Comparison of ENCODE assay signal across 14 cellular contexts in the genomic region with DNA sequence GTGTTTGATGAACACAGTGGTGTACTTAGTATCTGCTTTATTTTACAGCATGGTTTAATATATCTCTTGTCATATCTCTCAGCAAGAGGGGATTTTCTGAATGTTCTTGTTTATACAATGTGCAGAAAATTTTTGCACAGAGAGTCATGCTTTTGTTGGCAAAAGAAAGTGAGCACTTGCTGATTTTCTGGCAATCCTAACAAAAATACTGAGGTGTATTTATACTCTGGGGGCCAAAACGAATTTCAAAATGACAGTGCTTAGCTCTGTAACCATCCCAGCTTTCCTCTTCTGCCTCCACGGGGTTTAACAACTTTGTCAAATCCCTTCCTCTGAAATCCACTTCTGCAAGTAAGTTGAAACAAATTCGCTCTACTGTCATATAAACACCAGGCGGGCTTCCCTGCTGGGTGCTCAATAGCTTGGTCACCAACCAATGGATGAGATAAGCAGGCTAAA.
A peak's percentile ranks its signal among the peaks of the same experiment; 100 is the strongest.
DNase-seq lines count a peak whose midpoint lies in the region; ATAC-seq and TF ChIP-seq lines count a peak whose summit lies in the region.
"Had no signal": no experiment of that assay in that cellular context is flagged by ENCODE, and none has a peak within 500 bp of the region (broad histone marks: within the 10 kb centered on the region; RNA-seq: fewer than 3 reads in every experiment).

No MANE protein-coding gene starts in this region.

- no peaks in the 10 kb centered on the region for H3K9me3 Mint-ChIP-seq in GM23338

- no peak overlapping the region for H3K4me3 Mint-ChIP-seq in GM23338
- H3K4me3 Mint-ChIP-seq: activated naive CD8-positive, alpha-beta T cell; effector memory CD8-positive, alpha-beta T cell had no signal

- H4K20me1 ChIP-seq in GM23338 (replicated peaks; ENCODE audit: insufficient read depth) = no peaks in the 10 kb centered on the region

- no peak overlapping the region for H2AFZ ChIP-seq in GM23338

- H3K4me2 ChIP-seq in GM23338 = no peak overlapping the region

- H3K4me1 ChIP-seq in GM23338 (ENCODE audit: insufficient read depth) (no peaks in the 10 kb centered on the region), right cardiac atrium (ENCODE audit: control insufficient read depth, insufficient read depth, low read length) (no peaks in the 10 kb centered on the region)
- H3K4me1 ChIP-seq: Peyer's patch had no signal

- intact Hi-C loops in right cardiac atrium (cut with DNase I) = no loop called here

- H3K9me3 ChIP-seq in right cardiac atrium (ENCODE audit: control insufficient read depth, low read length) = no peaks in the 10 kb centered on the region
- H3K9me3 ChIP-seq: Peyer's patch had no signal

- no peak for TF ChIP-seq CTCF in GM23338 (conservative IDR thresholded peaks at IDR 0.05; ENCODE audit: low read depth in 2 of 2)

- H3K9me2 ChIP-seq in GM23338 (ENCODE audit: insufficient read depth) = no peaks in the 10 kb centered on the region; the same call in 1 of the 2 replicates

- H3F3A ChIP-seq in GM23338 (replicated peaks; ENCODE audit: low read depth) = no peaks in the 10 kb centered on the region

- H3K27me3 Mint-ChIP-seq in GM23338 (ENCODE audit: insufficient read depth, low read depth, poor library complexity) = peaks cover 2% of the 10 kb centered on the region

- ATAC-seq in GM23338 (no peak), right cardiac atrium (peak; percentile 26 to 40), HG02623 (IDR thresholded peaks at IDR 0.05; ENCODE audit: unreplicated experiment) (no peak), GM21367 (IDR thresholded peaks at IDR 0.05; ENCODE audit: unreplicated experiment) (no peak), HG03139 (IDR thresholded peaks at IDR 0.05; ENCODE audit: unreplicated experiment) (no peak)
- ATAC-seq: effector memory CD8-positive, alpha-beta T cell had no signal

- H3K4me3 ChIP-seq in GM23338 (no peak overlapping the region), right cardiac atrium (ENCODE audit: low read length) (no peak overlapping the region)
- H3K4me3 ChIP-seq: Peyer's patch had no signal

- no peak overlapping the region for H3K27ac ChIP-seq in GM23338 (ENCODE audit: low read depth)
- no peak overlapping the region for H3K27ac ChIP-seq in right cardiac atrium (ENCODE audit: low read length)
- H3K27ac ChIP-seq: Peyer's patch had no signal

- H3K27me3 ChIP-seq in GM23338 (ENCODE audit: insufficient read depth) (no peaks in the 10 kb centered on the region), right cardiac atrium (ENCODE audit: control insufficient read depth, insufficient read depth) (no peaks in the 10 kb centered on the region)
- H3K27me3 ChIP-seq: Peyer's patch had no signal

- no peaks in the 10 kb centered on the region for H3K79me2 ChIP-seq in GM23338 (replicated peaks; ENCODE audit: insufficient read depth)

- 35% methylated on average over 4 of the region's 4 CpGs for WGBS in right cardiac atrium

- H3K36me3 Mint-ChIP-seq in GM23338 (ENCODE audit: low read depth) = no peaks in the 10 kb centered on the region
- H3K36me3 Mint-ChIP-seq: activated naive CD8-positive, alpha-beta T cell had no signal

- peaks cover 6% of the 10 kb centered on the region; the same call in 2 of the 3 replicates for H3K4me1 Mint-ChIP-seq in GM23338

- DNase-seq in GM23338 (ENCODE audit: low spot score) = peak; percentile 10
- peak; percentile 75 for DNase-seq in astrocyte of the hippocampus (ENCODE audit: low read depth, low spot score)
- no peak for DNase-seq in right cardiac atrium
- peak; percentile 48 for DNase-seq in stromal cell of bone marrow (ENCODE audit: low read depth)
- no peak for DNase-seq in activated T-cell treated with anti-CD3 and anti-CD28 coated beads, Interleukin-2, amount 50 U/mL, for 48 hours
- DNase-seq: effector memory CD8-positive, alpha-beta T cell; NCI-H1092; NCI-H510A; Peyer's patch; retina had no signal

- no peaks in the 10 kb centered on the region for H3K36me3 ChIP-seq in GM23338 (ENCODE audit: insufficient read depth)
- H3K36me3 ChIP-seq: Peyer's patch had no signal

- no peak overlapping the region for H3K27ac Mint-ChIP-seq in GM23338
- H3K27ac Mint-ChIP-seq: activated naive CD8-positive, alpha-beta T cell; effector memory CD8-positive, alpha-beta T cell had no signal

TF ChIP-seq in GM23338, 12 proteins besides CTCF, POLR2A, EP300 and RAD21:
- TF ChIP-seq POLR2AphosphoS5 (IDR thresholded peaks at IDR 0.05; ENCODE audit: low read depth) = no peak
- no peak for TF ChIP-seq NANOG (IDR thresholded peaks at IDR 0.05; ENCODE audit: borderline replicate concordance)
- TF ChIP-seq STAT1 (IDR thresholded peaks at IDR 0.05; ENCODE audit: unreplicated experiment) = no peak
- TF ChIP-seq, protein P1, sequence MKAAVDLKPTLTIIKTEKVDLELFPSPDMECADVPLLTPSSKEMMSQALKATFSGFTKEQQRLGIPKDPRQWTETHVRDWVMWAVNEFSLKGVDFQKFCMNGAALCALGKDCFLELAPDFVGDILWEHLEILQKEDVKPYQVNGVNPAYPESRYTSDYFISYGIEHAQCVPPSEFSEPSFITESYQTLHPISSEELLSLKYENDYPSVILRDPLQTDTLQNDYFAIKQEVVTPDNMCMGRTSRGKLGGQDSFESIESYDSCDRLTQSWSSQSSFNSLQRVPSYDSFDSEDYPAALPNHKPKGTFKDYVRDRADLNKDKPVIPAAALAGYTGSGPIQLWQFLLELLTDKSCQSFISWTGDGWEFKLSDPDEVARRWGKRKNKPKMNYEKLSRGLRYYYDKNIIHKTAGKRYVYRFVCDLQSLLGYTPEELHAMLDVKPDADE (IDR thresholded peaks at IDR 0.05) = no peak

Comparison
In these comparisons a context has a peak if more than half of its experiments do, and no peak if none do; other contexts are left out.
1. ATAC-seq: peak in right cardiac atrium (2 of 2); none in GM23338 (single experiment), HG02623 (single experiment), GM21367 (single experiment) and HG03139 (single experiment).
2. DNase-seq: peak in GM23338 (single experiment), astrocyte of the hippocampus (single experiment) and stromal cell of bone marrow (single experiment); none in right cardiac atrium (0 of 3) and activated T-cell treated with anti-CD3 and anti-CD28 coated beads, Interleukin-2, amount 50 U/mL, for 48 hours (0 of 2).